ENCODE assay signal across 11 cellular contexts in the genomic region with DNA sequence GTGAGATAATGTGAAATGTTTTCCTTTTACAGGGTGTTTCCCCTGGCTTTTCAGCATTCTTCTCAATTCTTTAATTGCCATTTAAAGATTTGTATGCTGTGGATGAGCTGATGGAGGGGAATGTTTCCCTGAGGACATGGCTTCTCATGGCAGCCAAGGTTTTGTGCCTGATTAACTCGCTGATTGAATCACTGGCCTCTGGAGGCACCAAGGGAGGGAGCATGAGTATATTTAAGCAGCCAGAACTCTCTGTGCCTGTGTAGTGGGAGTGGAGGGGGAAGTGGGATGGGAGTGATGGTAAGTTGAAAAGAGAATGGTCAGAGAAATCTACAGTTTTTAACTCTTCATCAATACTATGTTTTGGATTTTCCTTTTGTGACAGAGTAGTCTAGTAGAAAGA.
A peak's percentile ranks its signal among the peaks of the same experiment; 100 is the strongest.
DNase-seq lines count a peak whose midpoint lies in the region; ATAC-seq and TF ChIP-seq lines count a peak whose summit lies in the region.
"Had no signal": no experiment of that assay in that cellular context is flagged by ENCODE, and none has a peak within 500 bp of the region (broad histone marks: within the 10 kb centered on the region; RNA-seq: fewer than 3 reads in every experiment).

No MANE protein-coding gene starts in this region.

- peaks cover 15% of the 10 kb centered on the region for H3K36me3 Mint-ChIP-seq in activated naive CD4-positive, alpha-beta T cell treated with anti-CD3 and anti-CD28 coated beads for 36 hours (ENCODE audit: low read depth)
- H3K36me3 Mint-ChIP-seq in mesothelial cell of epicardium = no peaks in the 10 kb centered on the region

- no peaks in the 10 kb centered on the region for H3K9me2 ChIP-seq in PC-3 (replicated peaks; ENCODE audit: low read length)

- H3K4me1 ChIP-seq in ascending aorta = peaks cover 42 to 69% of the 10 kb centered on the region in 2 donors
- peaks cover 4 to 96% (median 71%) of the 10 kb centered on the region in 4 donors for H3K4me1 ChIP-seq in tibial artery
- peaks cover 9% of the 10 kb centered on the region for H3K4me1 ChIP-seq in PC-3 (ENCODE audit: insufficient read depth, low read length)

- H3K9me3 ChIP-seq in ascending aorta = no peaks in the 10 kb centered on the region
- H3K9me3 ChIP-seq in tibial artery = no peaks in the 10 kb centered on the region
- no peaks in the 10 kb centered on the region for H3K9me3 ChIP-seq in PC-3 (ENCODE audit: low read length)

- POLR2A ChIA-PET in PC-3 (lab: Charles Lee; ENCODE audit: unreplicated experiment) = interaction anchor here (0.6 kb wide), 1 partner anchor 77 kb away, joined by 6 read pairs; no protein-coding TSS in a partner anchor

- no peaks in the 10 kb centered on the region for H3F3A ChIP-seq in PC-3 (ENCODE audit: low read length, unreplicated experiment)

- H3K4me3 Mint-ChIP-seq in activated naive CD4-positive, alpha-beta T cell treated with anti-CD3 and anti-CD28 coated beads for 36 hours = no peak overlapping the region
- H3K4me3 Mint-ChIP-seq in mesothelial cell of epicardium = no peak overlapping the region
- H3K4me3 Mint-ChIP-seq: endodermal cell had no signal

- no peaks in the 10 kb centered on the region for H3K27me3 Mint-ChIP-seq in activated naive CD4-positive, alpha-beta T cell treated with anti-CD3 and anti-CD28 coated beads for 36 hours (ENCODE audit: low read depth)
- H3K27me3 Mint-ChIP-seq in mesothelial cell of epicardium (ENCODE audit: low read depth) = no peaks in the 10 kb centered on the region

- no peak overlapping the region for H2AFZ ChIP-seq in PC-3 (ENCODE audit: low read length)

- H3K79me2 ChIP-seq in PC-3 (ENCODE audit: low read length) = no peaks in the 10 kb centered on the region

- H3K9me3 Mint-ChIP-seq in activated naive CD4-positive, alpha-beta T cell treated with anti-CD3 and anti-CD28 coated beads for 36 hours = peaks cover 4% of the 10 kb centered on the region
- no peaks in the 10 kb centered on the region for H3K9me3 Mint-ChIP-seq in mesothelial cell of epicardium
- H3K9me3 Mint-ChIP-seq: endodermal cell had no signal

- DNase-seq in activated naive CD4-positive, alpha-beta T cell treated with anti-CD3 and anti-CD28 coated beads for 36 hours = no peak
- DNase-seq in activated naive CD4-positive, alpha-beta T cell treated with anti-CD3 and anti-CD28 coated beads, Interleukin-2, amount 50 U/mL, for 16 hours = no peak
- peak; percentile 14 to 80 for DNase-seq in ascending aorta (ENCODE audit: low spot score in 2 of 2)
- no peak for DNase-seq in mesothelial cell of epicardium (ENCODE audit: low spot score in 2 of 2, unreplicated experiment in 2 of 2)
- peak; percentile 78 to 82 for DNase-seq in tibial artery
- DNase-seq in foreskin melanocyte = no peak
- no peak for DNase-seq in PC-3
- DNase-seq: endodermal cell, IMR-90, NCI-H345 had no signal

- BruUV-seq in PC-3 (replicated peaks; lab: Mats Ljungman, UMichigan) = no TSS peak

- CTCF ChIA-PET in activated naive CD4-positive, alpha-beta T cell treated with anti-CD3 and anti-CD28 coated beads for 36 hours (lab: Charles Lee) = interaction anchor here (0.6 to 0.9 kb wide), 2 partner anchors 18 to 94 kb away, joined by 3 read pairs; no protein-coding TSS in a partner anchor
- CTCF ChIA-PET in PC-3 (lab: Charles Lee) = no interaction called here

- TF ChIP-seq CTCF in ascending aorta (IDR thresholded peaks at IDR 0.05) (no peak), mesothelial cell of epicardium (IDR thresholded peaks at IDR 0.05; ENCODE audit: unreplicated experiment) (no peak), tibial artery (IDR thresholded peaks at IDR 0.05) (no peak), PC-3 (conservative IDR thresholded peaks at IDR 0.05; ENCODE audit: low read depth, low read length) (no peak)

- H3K27ac ChIP-seq in ascending aorta = peak overlapping the region; percentile 64 to 85
- peak overlapping the region; percentile 76 to 83 for H3K27ac ChIP-seq in tibial artery
- H3K27ac ChIP-seq in PC-3 (ENCODE audit: low read length) = no peak overlapping the region

- H4K20me1 ChIP-seq in PC-3 (ENCODE audit: low read length) = no peaks in the 10 kb centered on the region

- no peak for ATAC-seq in HG03045 (IDR thresholded peaks at IDR 0.05; ENCODE audit: unreplicated experiment)
- no peak for ATAC-seq in PC-3

- H3K4me3 ChIP-seq in ascending aorta (no peak overlapping the region), tibial artery (no peak overlapping the region), PC-3 (ENCODE audit: low read length) (no peak overlapping the region)

- H3K36me3 ChIP-seq in ascending aorta (no peaks in the 10 kb centered on the region), tibial artery (no peaks in the 10 kb centered on the region), PC-3 (ENCODE audit: low read depth, low read length) (no peaks in the 10 kb centered on the region)

- no peak overlapping the region for H3K4me2 ChIP-seq in PC-3 (ENCODE audit: low read length)

- peaks cover 85% of the 10 kb centered on the region for H3K4me1 Mint-ChIP-seq in activated naive CD4-positive, alpha-beta T cell treated with anti-CD3 and anti-CD28 coated beads for 36 hours (ENCODE audit: low read depth)
- peaks cover 16% of the 10 kb centered on the region for H3K4me1 Mint-ChIP-seq in mesothelial cell of epicardium

- intact Hi-C loops in activated naive CD4-positive, alpha-beta T cell treated with anti-CD3 and anti-CD28 coated beads for 36 hours (cut with micrococcal nuclease) = no loop called here
- intact Hi-C loops in ascending aorta (cut with DNase I) (no loop called here), tibial artery (cut with DNase I; ENCODE audit: low total_unique reads) (no loop called here), PC-3 (cut with micrococcal nuclease) (no loop called here)

- H3K27ac Mint-ChIP-seq in activated naive CD4-positive, alpha-beta T cell treated with anti-CD3 and anti-CD28 coated beads for 36 hours = peak overlapping the region; percentile 76
- peak overlapping the region; percentile 58 for H3K27ac Mint-ChIP-seq in mesothelial cell of epicardium
- H3K27ac Mint-ChIP-seq: endodermal cell had no signal

- H3K27me3 ChIP-seq in ascending aorta (no peaks in the 10 kb centered on the region), tibial artery (no peaks in the 10 kb centered on the region), PC-3 (ENCODE audit: low read length) (no peaks in the 10 kb centered on the region)

- no peak overlapping the region for H3K9ac ChIP-seq in PC-3 (ENCODE audit: low read length)

Comparison
In these comparisons a context has a peak if more than half of its experiments do, and no peak if none do; other contexts are left out.
1. DNase-seq: peak in ascending aorta (2 of 2) and tibial artery (2 of 2); none in activated naive CD4-positive, alpha-beta T cell treated with anti-CD3 and anti-CD28 coated beads for 36 hours (single experiment), activated naive CD4-positive, alpha-beta T cell treated with anti-CD3 and anti-CD28 coated beads, Interleukin-2, amount 50 U/mL, for 16 hours (single experiment), mesothelial cell of epicardium (0 of 2), foreskin melanocyte (single experiment) and PC-3 (single experiment).